Comparison of ENCODE assay signal across 8 cellular contexts in genomic region chr5:143403357-143403606, GRCh38. TPM values are rescaled to one million over a fixed set of nuclear protein-coding genes. Genes with fewer than 3 reads are reported as not detected.
DNase-seq lines count a peak whose midpoint lies in the region; ATAC-seq, FAIRE-seq and TF ChIP-seq lines count a peak whose summit lies in the region.

No MANE protein-coding gene starts in this region.

- H3K9me3 ChIP-seq in astrocyte (ENCODE audit: insufficient read depth, low read depth, low read length) = no peaks in the 10 kb centered on the region
- no peaks in the 10 kb centered on the region for H3K9me3 ChIP-seq in left lung
- H3K9me3 ChIP-seq in thoracic aorta = no peaks in the 10 kb centered on the region

- H3K4me1 ChIP-seq in astrocyte (ENCODE audit: insufficient read depth, low read length) = peaks cover 21% of the 10 kb centered on the region
- peaks cover 16 to 37% of the 10 kb centered on the region in 2 donors for H3K4me1 ChIP-seq in left lung
- peaks cover 10 to 37% of the 10 kb centered on the region in 2 donors for H3K4me1 ChIP-seq in thoracic aorta (ENCODE audit: control insufficient read depth in 1 of 2, low read depth in 2 of 2)

- H3K27ac ChIP-seq in astrocyte (ENCODE audit: low read depth, low read length) (peak overlapping the region; percentile 92), left lung (peak overlapping the region; percentile 100), thoracic aorta (peak overlapping the region; percentile 95 to 97)

- H3K27ac Mint-ChIP-seq in activated CD4-positive, alpha-beta T cell treated with anti-CD3 and anti-CD28 coated beads, Interleukin-2, amount 10 ng/mL, durations not matched to agents 7 days and 5 days = peak overlapping the region; percentile 90
- H3K27ac Mint-ChIP-seq in astrocyte (ENCODE audit: unreplicated experiment) = no peak overlapping the region

- H3K9me3 Mint-ChIP-seq in activated CD4-positive, alpha-beta T cell treated with anti-CD3 and anti-CD28 coated beads, Interleukin-2, amount 10 ng/mL, durations not matched to agents 7 days and 5 days = peaks cover 11% of the 10 kb centered on the region
- peaks cover 2% of the 10 kb centered on the region for H3K9me3 Mint-ChIP-seq in astrocyte (ENCODE audit: unreplicated experiment)

- CTCF ChIA-PET in activated CD4-positive, alpha-beta T cell treated with anti-CD3 and anti-CD28 coated beads, Interleukin-2, amount 10 ng/mL, durations not matched to agents 7 days and 5 days (lab: Charles Lee) = interaction anchor here (0.6 to 2.8 kb wide), 23 partner anchors 10 to 436 kb away, joined by 3 to 21 read pairs (median 4); no protein-coding TSS in a partner anchor

- H3K36me3 ChIP-seq in astrocyte (ENCODE audit: insufficient read depth, low read length) = peaks cover 10% of the 10 kb centered on the region
- H3K36me3 ChIP-seq in left lung = peaks cover 0 to 14% of the 10 kb centered on the region in 2 donors
- no peaks in the 10 kb centered on the region for H3K36me3 ChIP-seq in thoracic aorta

- peak overlapping the region; percentile 92 for H3K9ac ChIP-seq in astrocyte (ENCODE audit: low read length)

- TF ChIP-seq CTCF in astrocyte (IDR thresholded peaks at IDR 0.05; ENCODE audit: insufficient read depth, low read depth, low read length) (no peak), left lung (IDR thresholded peaks at IDR 0.05) (no peak), thoracic aorta (IDR thresholded peaks at IDR 0.05) (no peak)

- peak overlapping the region; percentile 70 for H2AFZ ChIP-seq in astrocyte (ENCODE audit: low read depth, low read length)

- peak overlapping the region; percentile 98 for H3K4me2 ChIP-seq in astrocyte (ENCODE audit: low read length)

- intact Hi-C loops in left lung (cut with DNase I) = loop anchor here in 1 of 2 donors (10.0 kb wide), 1 partner anchor 282 kb away; no protein-coding TSS in a partner anchor

- peak overlapping the region; percentile 81 for H3K4me3 Mint-ChIP-seq in activated CD4-positive, alpha-beta T cell treated with anti-CD3 and anti-CD28 coated beads, Interleukin-2, amount 10 ng/mL, durations not matched to agents 7 days and 5 days
- H3K4me3 Mint-ChIP-seq in astrocyte (ENCODE audit: unreplicated experiment) = peak overlapping the region; percentile 79

- H3K36me3 Mint-ChIP-seq in activated CD4-positive, alpha-beta T cell treated with anti-CD3 and anti-CD28 coated beads, Interleukin-2, amount 10 ng/mL, durations not matched to agents 7 days and 5 days (ENCODE audit: low read depth) = peaks cover 49% of the 10 kb centered on the region
- H3K36me3 Mint-ChIP-seq in astrocyte (ENCODE audit: low read depth, unreplicated experiment) = peaks cover 8% of the 10 kb centered on the region

- H3K4me1 Mint-ChIP-seq in activated CD4-positive, alpha-beta T cell treated with anti-CD3 and anti-CD28 coated beads, Interleukin-2, amount 10 ng/mL, durations not matched to agents 7 days and 5 days = peaks cover 57% of the 10 kb centered on the region
- peaks cover 22% of the 10 kb centered on the region for H3K4me1 Mint-ChIP-seq in astrocyte (ENCODE audit: low read depth, unreplicated experiment)

- H4K20me1 ChIP-seq in astrocyte (ENCODE audit: insufficient read depth, low read length) = peaks cover 37% of the 10 kb centered on the region

- POLR2A ChIA-PET in activated CD4-positive, alpha-beta T cell treated with anti-CD3 and anti-CD28 coated beads, Interleukin-2, amount 10 ng/mL, durations not matched to agents 7 days and 5 days (lab: Charles Lee) = interaction anchor here (0.6 to 1.8 kb wide), 4 partner anchors 84 to 401 kb away, joined by 3 to 8 read pairs (median 7); no protein-coding TSS in a partner anchor

- peak; percentile 9 for ATAC-seq in HG03280 (IDR thresholded peaks at IDR 0.05; ENCODE audit: unreplicated experiment)
- peak; percentile 22 for ATAC-seq in left lung
- ATAC-seq in thoracic aorta (ENCODE audit: insufficient number of reproducible peaks, low FRiP score, low read depth) = peak; percentile 2

- H3K4me3 ChIP-seq in astrocyte (ENCODE audit: insufficient read depth, low read depth, low read length) (peak overlapping the region; percentile 92), left lung (peak overlapping the region; percentile 64 to 80), thoracic aorta (peak overlapping the region; percentile 93)

- peaks cover 51% of the 10 kb centered on the region for H3K79me2 ChIP-seq in astrocyte (ENCODE audit: insufficient read depth, low read length)

- DNase-seq in activated CD4-positive, alpha-beta T cell treated with anti-CD3 and anti-CD28 coated beads, Interleukin-2, amount 10 ng/mL, durations not matched to agents 7 days and 5 days = no peak
- no peak for DNase-seq in activated CD4-positive, alpha-beta T cell treated with anti-CD3 and anti-CD28 coated beads, Interleukin-2, amount 50 U/mL, for 48 hours
- no peak for DNase-seq in astrocyte (ENCODE audit: low read depth)
- DNase-seq in left lung = no peak
- no peak for DNase-seq in thoracic aorta (ENCODE audit: low spot score)
- DNase-seq in midbrain (lab: John Stamatoyannopoulos, UW) = no peak
- no peak for DNase-seq in NCI-H1105 (lab: John Stamatoyannopoulos, UW)

- H3K27me3 ChIP-seq in astrocyte (ENCODE audit: insufficient read depth, low read length) (no peaks in the 10 kb centered on the region), left lung (no peaks in the 10 kb centered on the region), thoracic aorta (replicated peaks; ENCODE audit: insufficient read depth) (no peaks in the 10 kb centered on the region)

- no peaks in the 10 kb centered on the region for H3K27me3 Mint-ChIP-seq in activated CD4-positive, alpha-beta T cell treated with anti-CD3 and anti-CD28 coated beads, Interleukin-2, amount 10 ng/mL, durations not matched to agents 7 days and 5 days
- H3K27me3 Mint-ChIP-seq in astrocyte (ENCODE audit: low read depth, unreplicated experiment) = no peaks in the 10 kb centered on the region

- no peak for FAIRE-seq in astrocyte (lab: Jason Lieb, UNC)

RNA-seq across cellular contexts. Expression of gene NR3C1, which starts 0.2 kb away (rescaled TPM):
- total RNA-seq in activated CD4-positive, alpha-beta T cell treated with anti-CD3 and anti-CD28 coated beads, Interleukin-2, amount 10 ng/mL, durations not matched to agents 7 days and 5 days = 10 to 100 TPM; 62.7 to 73.1 TPM
- 35.4 and 36.1 TPM in 2 replicates for total RNA-seq in astrocyte
- 10 to 100 TPM; 73.2 to 98.0 TPM for total RNA-seq in left lung
- total RNA-seq in thoracic aorta = 10 to 100 TPM; 56.5 to 58.1 TPM
